Comparison of ENCODE assay signal across 7 cellular contexts in genomic region chr17:39164675-39165143, GRCh38. TPM values are rescaled to one million over a fixed set of nuclear protein-coding genes. Genes with fewer than 3 reads are reported as not detected.
A peak's percentile ranks its signal among the peaks of the same experiment; 100 is the strongest.
DNase-seq lines count a peak whose midpoint lies in the region; ATAC-seq, FAIRE-seq and TF ChIP-seq lines count a peak whose summit lies in the region.

No MANE protein-coding gene starts in this region.

- TF ChIP-seq POLR2A in GM12891 (IDR thresholded peaks at IDR 0.05; ENCODE audit: low read depth, low read length) = no peak

- H3K27ac ChIP-seq in epithelial cell of prostate = no peak overlapping the region

- no peaks in the 10 kb centered on the region for H3K27me3 ChIP-seq in mononuclear cell (ENCODE audit: insufficient read depth, low read length)

- ATAC-seq in HG03175 (IDR thresholded peaks at IDR 0.05; ENCODE audit: unreplicated experiment) = peak; percentile 81

- FAIRE-seq in GM12891 (lab: Jason Lieb, UNC) = peak; percentile 92

- H3K4me1 ChIP-seq in mononuclear cell (ENCODE audit: insufficient read depth, low read length) = peaks cover 59% of the 10 kb centered on the region

- peak overlapping the region; percentile 52 for H3K4me3 ChIP-seq in mononuclear cell (ENCODE audit: low read length)

- DNase-seq in GM12891 (ENCODE audit: insufficient read length, low spot score) = peak; percentile 93
- DNase-seq in NOMO-1 treated with dmso at 0.1 percent for 144 hours (lab: John Stamatoyannopoulos, UW; ENCODE audit: unreplicated experiment) = peak; percentile 95
- DNase-seq in activated CD8-positive, alpha-beta memory T cell treated with anti-CD3 and anti-CD28 coated beads, Interleukin-2, amount 50 U/mL, for 24 hours (ENCODE audit: extremely low read depth) = peak; percentile 47
- peak; percentile 31 for DNase-seq in epithelial cell of prostate (ENCODE audit: low read depth, low spot score)
- DNase-seq in stimulated activated CD8-positive, alpha-beta memory T cell treated with anti-CD3 and anti-CD28 coated beads, Interleukin-15, amount 100 ng/mL, for 48 hours (ENCODE audit: low read depth in 2 of 2) = peak; percentile 66 to 76

- H3K9me3 ChIP-seq in mononuclear cell (ENCODE audit: low read depth, low read length) = no peaks in the 10 kb centered on the region

TF ChIP-seq in GM12891, 5 proteins besides CTCF, POLR2A, EP300 and RAD21:
- TF ChIP-seq TAF1 (IDR thresholded peaks at IDR 0.05; ENCODE audit: low read depth, low read length) (no peak), SPI1 (IDR thresholded peaks at IDR 0.05; ENCODE audit: low read depth, low read length) (no peak), POLR2AphosphoS5 (IDR thresholded peaks at IDR 0.05; ENCODE audit: low read depth, low read length) (no peak), PAX5 (IDR thresholded peaks at IDR 0.05; ENCODE audit: insufficient read depth, low read length, severe bottlenecking) (no peak), POU2F2 (IDR thresholded peaks at IDR 0.05; ENCODE audit: low read depth, low read length) (no peak)

RNA-seq across cellular contexts. Expression of gene ARL5C, which starts 1.3 kb away (rescaled TPM):
- polyA plus RNA-seq in GM12891 (2012; ENCODE audit: low read depth, missing spikeins) = not detected
- total RNA-seq in mononuclear cell = not detected

RNA-seq across cellular contexts. Expression of gene PLXDC1, which starts 13.3 kb away (rescaled TPM):
- 0.06 TPM for polyA plus RNA-seq in GM12891 (2012; ENCODE audit: low read depth, missing spikeins)
- 9.6 TPM for total RNA-seq in mononuclear cell

RNA-seq across cellular contexts. Expression of gene CACNB1, which starts 32.8 kb away (rescaled TPM):
- polyA plus RNA-seq in GM12891 (2012; ENCODE audit: low read depth, missing spikeins) = 2.3 TPM
- total RNA-seq in mononuclear cell = 4.5 TPM

RNA-seq across cellular contexts. Expression of gene RPL19, which starts 35.4 kb away (rescaled TPM):
- 3,934 TPM for polyA plus RNA-seq in GM12891 (2012; ENCODE audit: low read depth, missing spikeins)
- 3,292 TPM for total RNA-seq in mononuclear cell

Comparison
In these comparisons a context has a peak if more than half of its experiments do, and no peak if none do; other contexts are left out.
1. DNase-seq: peak in every context shown above with its lines; median percentile 95 in NOMO-1 treated with dmso at 0.1 percent for 144 hours; 93 in GM12891; 71 in stimulated activated CD8-positive, alpha-beta memory T cell treated with anti-CD3 and anti-CD28 coated beads, Interleukin-15, amount 100 ng/mL, for 48 hours; 47 in activated CD8-positive, alpha-beta memory T cell treated with anti-CD3 and anti-CD28 coated beads, Interleukin-2, amount 50 U/mL, for 24 hours; 31 in epithelial cell of prostate.